In genomic region chr2:119397196-119397595, GRCh38 we compare ENCODE assay signal across 33 cellular contexts. TPM values are rescaled to one million over a fixed set of nuclear protein-coding genes. Genes with fewer than 3 reads are reported as not detected.
"Had no signal": no experiment of that assay in that cellular context is flagged by ENCODE, and none has a peak within 500 bp of the region (broad histone marks: within the 10 kb centered on the region; RNA-seq: fewer than 3 reads in every experiment).

No MANE protein-coding gene starts in this region.

- H3K9me3 Mint-ChIP-seq: activated B cell treated with CpG ODN at 0.5 μM for 24 hours; activated CD8-positive, alpha-beta T cell treated with anti-CD3 and anti-CD28 coated beads for 36 hours; activated T-cell treated with anti-CD3 and anti-CD28 coated beads, Interleukin-2, amount 50 U/mL, for 24 hours; activated T-cell treated with anti-CD3 and anti-CD28 coated beads, Interleukin-2, amount 50 U/mL, for 72 hours; central memory CD8-positive, alpha-beta T cell; T-cell; T-helper 1 cell treated with Interleukin-12 subunit alpha and Interleukin-12 subunit beta and Interleukin-4 antibody, amounts not matched to agents 30 μg/mL and 1 μg/mL, for 36 hours; T-helper 2 cell treated with Interferon-gamma antibody and Interleukin-4, amounts not matched to agents 5 μg/mL and 100 μg/mL, for 36 hours had no signal

- H3K4me3 ChIP-seq: esophagus muscularis mucosa, gastrocnemius medialis had no signal

- DNase-seq: activated B cell treated with CpG ODN at 0.5 μM for 24 hours; activated CD4-positive, alpha-beta T cell treated with anti-CD3 and anti-CD28 coated beads for 48 hours; activated CD4-positive, alpha-beta T cell treated with anti-CD3 and anti-CD28 coated beads, Interleukin-2, amount 50 U/mL, for 1 hour; activated CD4-positive, alpha-beta T cell treated with anti-CD3 and anti-CD28 coated beads, Interleukin-2, amount 50 U/mL, for 48 hours; activated CD8-positive, alpha-beta memory T cell treated with anti-CD3 and anti-CD28 coated beads, Interleukin-2, amount 10 ng/mL, durations not matched to agents 7 days and 5 days; activated CD8-positive, alpha-beta memory T cell treated with anti-CD3 and anti-CD28 coated beads, Interleukin-2, amount 50 U/mL, for 4 hours; activated CD8-positive, alpha-beta T cell treated with anti-CD3 and anti-CD28 coated beads for 36 hours; activated gamma-delta T cell treated with Interleukin-2 at 50 U/mL for 16 hours; activated naive CD4-positive, alpha-beta T cell treated with anti-CD3 and anti-CD28 coated beads, Interleukin-2, amount 50 U/mL, for 16 hours; activated naive CD4-positive, alpha-beta T cell treated with Interleukin-2 at 50 U/mL for 16 hours; activated T-cell treated with anti-CD3 and anti-CD28 coated beads for 4 hours; activated T-cell treated with anti-CD3 and anti-CD28 coated beads, Interleukin-2, amount 50 U/mL, for 24 hours; activated T-cell treated with anti-CD3 and anti-CD28 coated beads, Interleukin-2, amount 50 U/mL, for 72 hours; amniotic stem cell; anterior cingulate cortex; brain microvascular endothelial cell; cortex of kidney; effector memory CD4-positive, alpha-beta T cell; erythroblast; foreskin keratinocyte; gastrocnemius medialis; SW 1271; T-cell; T1000; WERI-Rb-1 had no signal

- H3K27ac Mint-ChIP-seq: activated B cell treated with CpG ODN at 0.5 μM for 24 hours; activated CD8-positive, alpha-beta memory T cell treated with anti-CD3 and anti-CD28 coated beads, Interleukin-2, amount 10 ng/mL, durations not matched to agents 7 days and 5 days; activated CD8-positive, alpha-beta T cell treated with anti-CD3 and anti-CD28 coated beads for 36 hours; activated naive CD8-positive, alpha-beta T cell; activated T-cell treated with anti-CD3 and anti-CD28 coated beads, Interleukin-2, amount 50 U/mL, for 24 hours; activated T-cell treated with anti-CD3 and anti-CD28 coated beads, Interleukin-2, amount 50 U/mL, for 72 hours; T-cell; T-helper 1 cell treated with Interleukin-12 subunit alpha and Interleukin-12 subunit beta and Interleukin-4 antibody, amounts not matched to agents 30 μg/mL and 1 μg/mL, for 36 hours; T-helper 2 cell treated with Interferon-gamma antibody and Interleukin-4, amounts not matched to agents 5 μg/mL and 100 μg/mL, for 36 hours had no signal

- H3K4me1 ChIP-seq: esophagus muscularis mucosa, gastrocnemius medialis had no signal

- H3K36me3 ChIP-seq: brain microvascular endothelial cell, esophagus muscularis mucosa, gastrocnemius medialis, WERI-Rb-1 had no signal

- H3K36me3 Mint-ChIP-seq: activated CD8-positive, alpha-beta memory T cell treated with anti-CD3 and anti-CD28 coated beads, Interleukin-2, amount 10 ng/mL, durations not matched to agents 7 days and 5 days; activated naive CD8-positive, alpha-beta T cell; T-cell had no signal

- H3K27ac ChIP-seq: brain microvascular endothelial cell, esophagus muscularis mucosa, foreskin keratinocyte, gastrocnemius medialis, WERI-Rb-1 had no signal

- H3K4me3 Mint-ChIP-seq: activated B cell treated with CpG ODN at 0.5 μM for 24 hours; activated CD8-positive, alpha-beta memory T cell treated with anti-CD3 and anti-CD28 coated beads, Interleukin-2, amount 10 ng/mL, durations not matched to agents 7 days and 5 days; activated CD8-positive, alpha-beta T cell treated with anti-CD3 and anti-CD28 coated beads for 36 hours; activated naive CD8-positive, alpha-beta T cell; activated T-cell treated with anti-CD3 and anti-CD28 coated beads, Interleukin-2, amount 50 U/mL, for 24 hours; activated T-cell treated with anti-CD3 and anti-CD28 coated beads, Interleukin-2, amount 50 U/mL, for 72 hours; central memory CD8-positive, alpha-beta T cell; T-cell; T-helper 1 cell treated with Interleukin-12 subunit alpha and Interleukin-12 subunit beta and Interleukin-4 antibody, amounts not matched to agents 30 μg/mL and 1 μg/mL, for 36 hours; T-helper 2 cell treated with Interferon-gamma antibody and Interleukin-4, amounts not matched to agents 5 μg/mL and 100 μg/mL, for 36 hours had no signal

- H3K27me3 ChIP-seq: brain microvascular endothelial cell, esophagus muscularis mucosa, foreskin keratinocyte, gastrocnemius medialis had no signal

- H3K4me1 Mint-ChIP-seq: activated B cell treated with CpG ODN at 0.5 μM for 24 hours, T-cell had no signal

- H3K9me3 ChIP-seq: esophagus muscularis mucosa, gastrocnemius medialis had no signal

- ATAC-seq: activated CD4-positive, CD25-positive, alpha-beta regulatory T cell treated with anti-CD3 and anti-CD28 coated beads, Interleukin-2, amount 50 U/mL, for 24 hours; activated CD8-positive, alpha-beta memory T cell treated with anti-CD3 and anti-CD28 coated beads, Interleukin-2, amount 10 ng/mL, durations not matched to agents 7 days and 5 days; activated CD8-positive, alpha-beta T cell treated with anti-CD3 and anti-CD28 coated beads for 36 hours; activated T-cell treated with anti-CD3 and anti-CD28 coated beads, Interleukin-2, amount 50 U/mL, for 72 hours; foreskin keratinocyte; gastrocnemius medialis; T-cell had no signal

RNA-seq across cellular contexts. Expression of gene TMEM37, which starts 34.5 kb away (rescaled TPM):
- total RNA-seq: activated CD8-positive, alpha-beta memory T cell treated with anti-CD3 and anti-CD28 coated beads for 36 hours; activated CD8-positive, alpha-beta memory T cell treated with anti-CD3 and anti-CD28 coated beads, Interleukin-2, amount 10 ng/mL, durations not matched to agents 7 days and 5 days; activated CD8-positive, alpha-beta T cell treated with anti-CD3 and anti-CD28 coated beads for 36 hours; activated T-cell treated with anti-CD3 and anti-CD28 coated beads, Interleukin-2, amount 50 U/mL, for 72 hours; bronchial epithelial cell had no signal
